In genomic region chr7:148182264-148182663, GRCh38 we compare ENCODE assay signal across 25 cellular contexts.
DNase-seq lines count a peak whose midpoint lies in the region; ATAC-seq, FAIRE-seq and TF ChIP-seq lines count a peak whose summit lies in the region.
"Had no signal": no experiment of that assay in that cellular context is flagged by ENCODE, and none has a peak within 500 bp of the region (broad histone marks: within the 10 kb centered on the region; RNA-seq: fewer than 3 reads in every experiment).

No MANE protein-coding gene starts in this region.

- TF ChIP-seq CTCF in cardiac muscle cell (IDR thresholded peaks at IDR 0.05; ENCODE audit: low read depth, low read length) (no peak), H1 (IDR thresholded peaks at IDR 0.05; ENCODE audit: control extremely low read depth in 1 of 3, insufficient read depth in 1 of 3, low read depth in 1 of 3, low read length in 3 of 3) (no peak), left lung (IDR thresholded peaks at IDR 0.05) (no peak), GM10248 (IDR thresholded peaks at IDR 0.05; ENCODE audit: control extremely low read depth, extremely low read depth, low read depth, missing control alignments) (no peak)

- H3K27me3 ChIP-seq in cardiac muscle cell (no peaks in the 10 kb centered on the region), H1 (replicated peaks in 1 of 4; ENCODE audit: control insufficient read depth in 3 of 4, extremely low read depth in 1 of 4, insufficient read depth in 3 of 4, low read length in 3 of 4) (no peaks in the 10 kb centered on the region), left lung (no peaks in the 10 kb centered on the region)
- H3K27me3 ChIP-seq: SJSA1 had no signal

- H3K79me2 ChIP-seq in H1 (ENCODE audit: control insufficient read depth in 1 of 2, insufficient read depth in 2 of 2, low read length in 2 of 2) = no peaks in the 10 kb centered on the region

- no peak overlapping the region for H3K4ac ChIP-seq in H1 (replicated peaks; ENCODE audit: insufficient read length, low read depth, low read length)

- H3K36me3 ChIP-seq in cardiac muscle cell = no peaks in the 10 kb centered on the region
- H3K36me3 ChIP-seq in H1 (ENCODE audit: control insufficient read depth in 2 of 4, insufficient read depth in 4 of 4, low read length in 3 of 4) = no peaks in the 10 kb centered on the region
- no peaks in the 10 kb centered on the region for H3K36me3 ChIP-seq in left lung
- H3K36me3 ChIP-seq: SJSA1 had no signal

- H4K91ac ChIP-seq in H1 (replicated peaks; ENCODE audit: insufficient read length, low read length) = no peak overlapping the region

- FAIRE-seq in H1 (lab: Jason Lieb, UNC) = no peak
- FAIRE-seq: A204.1, D721Med, GM19239, H54 had no signal

- no peak overlapping the region for H4K5ac ChIP-seq in H1 (ENCODE audit: insufficient read length, low read depth, low read length)

- no peak overlapping the region for H3K18ac ChIP-seq in H1 (ENCODE audit: extremely low read depth, low read length)

- no peaks in the 10 kb centered on the region for H3K79me1 ChIP-seq in H1 (ENCODE audit: low read depth, low read length)

- CTCF ChIA-PET in H1 (lab: Charles Lee; ENCODE audit: partially characterized antibody) = no interaction called here
- CTCF ChIA-PET in GM10248 (lab: Yijun Ruan, JAX) = interaction anchor here (1.0 kb wide), 1 partner anchor 9 kb away, joined by 3 read pairs; no protein-coding TSS in a partner anchor

- H2BK120ac ChIP-seq in H1 (replicated peaks; ENCODE audit: low read depth, low read length) = no peak overlapping the region

- H2AK5ac ChIP-seq in H1 (ENCODE audit: low read depth, low read length) = no peak overlapping the region

- no peak overlapping the region for H2AFZ ChIP-seq in H1 (ENCODE audit: low read length)

- no peak for TF ChIP-seq EP300 in H1 (IDR thresholded peaks at IDR 0.05; ENCODE audit: borderline replicate concordance in 1 of 2, low read depth in 2 of 2, low read length in 2 of 2)

- DNase-seq in cardiac muscle cell (ENCODE audit: low read depth in 1 of 2, low spot score in 1 of 2) (peak; percentile 17 to 77), cardiac septum (ENCODE audit: low spot score) (no peak), H1 (ENCODE audit: low read depth in 1 of 2, low spot score in 2 of 2) (no peak), left lung (no peak), CD1c-positive myeloid dendritic cell (ENCODE audit: extremely low spot score) (no peak), GM10248 (ENCODE audit: extremely low spot score) (no peak)
- no peak for DNase-seq in activated naive CD4-positive, alpha-beta T cell (lab: John Stamatoyannopoulos, UW)
- DNase-seq: DMS53, EL, GF-D8, NCI-H1092 treated with DMSO at 0.1 percent for 48 hours, NCI-H1436 treated with DMSO at 0.1 percent for 48 hours, NCI-H2029, NCI-H2227 treated with DMSO at 0.1 percent for 48 hours, NCI-H510A, NCI-H748 treated with DMSO at 0.1 percent for 48 hours had no signal

- no peak for TF ChIP-seq POLR2A in H1 (IDR thresholded peaks at IDR 0.05; ENCODE audit: control extremely low read depth in 1 of 2, low read depth in 2 of 2, low read length in 2 of 2)

- H3K23me2 ChIP-seq in H1 (ENCODE audit: low read depth, low read length) = no peaks in the 10 kb centered on the region

- 91% methylated on average over 5 of the region's 5 CpGs; no CpG with 5 or more reads in 1 of the 2 experiments for WGBS in H1 (ENCODE audit: extremely low coverage in 1 of 2, insufficient coverage in 1 of 2, insufficient read length in 1 of 2, insufficient replicate concordance in 2 of 2, low coverage in 1 of 2, low lambda C conversion rate in 2 of 2, missing lambda C conversion rate in 1 of 2), 2 experiments

- H4K20me1 ChIP-seq in H1 (replicated peaks in 1 of 2; ENCODE audit: control insufficient read depth in 1 of 2, insufficient read depth in 2 of 2, low read length in 2 of 2) = no peaks in the 10 kb centered on the region

- no peak overlapping the region for H3K9ac ChIP-seq in H1 (replicated peaks in 1 of 4; ENCODE audit: extremely low read depth in 1 of 4, low read depth in 3 of 4, low read length in 3 of 4)
- H3K9ac ChIP-seq: KMS-11 had no signal

- H2BK5ac ChIP-seq in H1 (ENCODE audit: low read depth, low read length) = no peak overlapping the region

- TF ChIP-seq RAD21 in H1 (IDR thresholded peaks at IDR 0.05 in 1 of 2, conservative IDR thresholded peaks at IDR 0.05 in 1 of 2; ENCODE audit: low read depth in 2 of 2, low read length in 2 of 2) = no peak

- H3K4me3 ChIP-seq in cardiac muscle cell = no peak overlapping the region
- no peak overlapping the region for H3K4me3 ChIP-seq in H1 (ENCODE audit: extremely low read depth in 1 of 4, insufficient read depth in 2 of 4, low read depth in 3 of 4, low read length in 4 of 4)
- H3K4me3 ChIP-seq in left lung = no peak overlapping the region
- H3K4me3 ChIP-seq: SJSA1 had no signal

- H3K27ac ChIP-seq in cardiac muscle cell (no peak overlapping the region), H1 (ENCODE audit: low read depth, low read length) (no peak overlapping the region), left lung (no peak overlapping the region)
- H3K27ac ChIP-seq: HL-60, KMS-11, SJSA1 had no signal

- H3K4me1 ChIP-seq in cardiac muscle cell (ENCODE audit: low read depth) = peaks cover 15% of the 10 kb centered on the region
- peaks cover 0 to 3% (median 0%) of the 10 kb centered on the region in 4 experiments; a peak in 1 of 7 replicates for H3K4me1 ChIP-seq in H1 (replicated peaks in 1 of 4; ENCODE audit: control insufficient read depth in 3 of 4, insufficient read depth in 4 of 4, low read length in 3 of 4)
- H3K4me1 ChIP-seq in left lung = no peaks in the 10 kb centered on the region
- H3K4me1 ChIP-seq: SJSA1 had no signal

- POLR2A ChIA-PET in H1 (lab: Charles Lee; ENCODE audit: partially characterized antibody) = no interaction called here
- POLR2A ChIA-PET in GM10248 (lab: Yijun Ruan, JAX) = no interaction called here

- intact Hi-C loops in cardiac septum (cut with DNase I) = no loop called here
- intact Hi-C loops in left lung (cut with DNase I) = no loop called here

- H2BK20ac ChIP-seq in H1 (ENCODE audit: low read length) = no peak overlapping the region

- no peak overlapping the region for H2BK15ac ChIP-seq in H1 (ENCODE audit: low read length)

- 0 out of 2 replicates have a peak overlapping the region, but pooled peaks have one; percentile 60 for H2BK12ac ChIP-seq in H1 (ENCODE audit: low read depth, low read length)

- H3K23ac ChIP-seq in H1 (ENCODE audit: insufficient read length) = no peak overlapping the region

- H3K56ac ChIP-seq in H1 (replicated peaks; ENCODE audit: insufficient read length, low read depth, low read length) = no peak overlapping the region

- no peak overlapping the region for H3K14ac ChIP-seq in H1 (ENCODE audit: insufficient read length)

- H4K8ac ChIP-seq in H1 (ENCODE audit: extremely low read depth, insufficient read depth, low read length) = no peak overlapping the region

- H3K9me3 ChIP-seq in cardiac muscle cell (ENCODE audit: low read depth) (no peaks in the 10 kb centered on the region), H1 (ENCODE audit: insufficient read depth in 2 of 2, low read depth in 1 of 2, low read length in 1 of 2) (no peaks in the 10 kb centered on the region), left lung (no peaks in the 10 kb centered on the region)
- H3K9me3 ChIP-seq: SJSA1 had no signal

- no peak overlapping the region for H3K4me2 ChIP-seq in H1 (ENCODE audit: insufficient read depth in 1 of 2, low read depth in 2 of 2, low read length in 2 of 2)
- H3K4me2 ChIP-seq: KMS-11 had no signal

- ATAC-seq in left lung = peak; percentile 20
- ATAC-seq in HG03520 (IDR thresholded peaks at IDR 0.05; ENCODE audit: unreplicated experiment) = no peak
- ATAC-seq: Panc1 had no signal

TF ChIP-seq in H1, 55 proteins besides CTCF, POLR2A, EP300 and RAD21:
- TF ChIP-seq TEAD4 (IDR thresholded peaks at IDR 0.05; ENCODE audit: low read depth, low read length) (no peak), POU5F1 (IDR thresholded peaks at IDR 0.05; ENCODE audit: low read depth, low read length) (no peak), TBP (IDR thresholded peaks at IDR 0.05; ENCODE audit: low read depth, low read length) (no peak), TAF1 (IDR thresholded peaks at IDR 0.05; ENCODE audit: low read depth, low read length) (no peak), SAP30 (IDR thresholded peaks at IDR 0.05; ENCODE audit: insufficient read depth, insufficient replicate concordance, low read length) (no peak), GTF2F1 (IDR thresholded peaks at IDR 0.05; ENCODE audit: borderline replicate concordance, low read depth, low read length) (no peak), FOSL1 (IDR thresholded peaks at IDR 0.05; ENCODE audit: insufficient read depth, low read depth, low read length) (no peak), TCF12 (IDR thresholded peaks at IDR 0.05; ENCODE audit: low read depth, low read length) (no peak), RNF2 (IDR thresholded peaks at IDR 0.05; ENCODE audit: borderline replicate concordance, low read depth, low read length, missing control alignments, poor library complexity, severe bottlenecking) (no peak), PHF8 (conservative IDR thresholded peaks at IDR 0.05; ENCODE audit: low read depth, low read length) (no peak), HDAC2 (IDR thresholded peaks at IDR 0.05; ENCODE audit: borderline replicate concordance in 1 of 2, low read depth in 2 of 2, low read length in 2 of 2) (no peak), USF2 (IDR thresholded peaks at IDR 0.05; ENCODE audit: low read length) (no peak), RBBP5 (IDR thresholded peaks at IDR 0.05; ENCODE audit: borderline replicate concordance, low read depth, low read length) (no peak), NRF1 (IDR thresholded peaks at IDR 0.05; ENCODE audit: low read depth, low read length) (no peak), CTBP2 (IDR thresholded peaks at IDR 0.05; ENCODE audit: borderline replicate concordance, insufficient read depth, insufficient read length, low read length) (no peak)
TF ChIP-seq in H1: peak in this region for 0.

Comparison
In these comparisons a context has a peak if more than half of its experiments do, and no peak if none do; other contexts are left out.
1. DNase-seq: peak in cardiac muscle cell (2 of 2); none in cardiac septum (single experiment), H1 (0 of 2), left lung (0 of 2), activated naive CD4-positive, alpha-beta T cell (0 of 4), CD1c-positive myeloid dendritic cell (single experiment) and GM10248 (single experiment).